ENCODE assay signal across 1 cellular context in genomic region chr20:63737940-63738686, GRCh38.
A peak's percentile ranks its signal among the peaks of the same experiment; 100 is the strongest.
TF ChIP-seq lines count a peak whose summit lies in the region.

No MANE protein-coding gene starts in this region.

TF ChIP-seq in H1, 55 proteins besides CTCF, POLR2A, EP300 and RAD21:
- TF ChIP-seq RBBP5 (IDR thresholded peaks at IDR 0.05; ENCODE audit: borderline replicate concordance, low read depth, low read length) (0 out of 2 replicates have a peak, but pooled peaks have one; percentile 1), KDM4A (IDR thresholded peaks at IDR 0.05; ENCODE audit: low read depth, low read length, severe bottlenecking) (peak; percentile 46), GABPA (IDR thresholded peaks at IDR 0.05; ENCODE audit: borderline replicate concordance, insufficient read depth, low read length) (no peak)
